23 cellular contexts compared by ENCODE assay signal in genomic region chr12:76457818-76458217, GRCh38.
DNase-seq lines count a peak whose midpoint lies in the region; ATAC-seq and TF ChIP-seq lines count a peak whose summit lies in the region.
"Had no signal": no experiment of that assay in that cellular context is flagged by ENCODE, and none has a peak within 500 bp of the region (broad histone marks: within the 10 kb centered on the region; RNA-seq: fewer than 3 reads in every experiment).

No MANE protein-coding gene starts in this region.

- no peak for ATAC-seq in CD4-positive, alpha-beta T cell (ENCODE audit: poor library complexity)
- ATAC-seq in T-cell (replicated peaks in 1 of 4) = no peak
- no peak for ATAC-seq in naive thymus-derived CD4-positive, alpha-beta T cell
- no peak for ATAC-seq in GM18873 (IDR thresholded peaks at IDR 0.05; ENCODE audit: low FRiP score, unreplicated experiment)
- no peak for ATAC-seq in activated T-cell treated with anti-CD3 and anti-CD28 coated beads, Interleukin-2, amount 50 U/mL, for 72 hours (replicated peaks in 1 of 2)
- ATAC-seq: GM23338 had no signal

- no peaks in the 10 kb centered on the region for H3K36me3 ChIP-seq in CD8-positive, alpha-beta memory T cell (ENCODE audit: insufficient read depth, low read length)
- H3K36me3 ChIP-seq in naive thymus-derived CD4-positive, alpha-beta T cell (ENCODE audit: control insufficient read depth in 2 of 3, insufficient read depth in 3 of 3, low read length in 3 of 3) = no peaks in the 10 kb centered on the region
- H3K36me3 ChIP-seq: HAP-1 had no signal

- peaks cover 69% of the 10 kb centered on the region for H3K4me1 Mint-ChIP-seq in CD4-positive, alpha-beta T cell (ENCODE audit: low read depth)
- H3K4me1 Mint-ChIP-seq in CD8-positive, alpha-beta memory T cell = peaks cover 37 to 66% (median 59%) of the 10 kb centered on the region in 3 donors
- H3K4me1 Mint-ChIP-seq in T-cell = peaks cover 54 to 60% (median 55%) of the 10 kb centered on the region in 3 donors
- peaks cover 14 to 68% (median 50%) of the 10 kb centered on the region in 7 donors for H3K4me1 Mint-ChIP-seq in naive thymus-derived CD4-positive, alpha-beta T cell
- peaks cover 24% of the 10 kb centered on the region for H3K4me1 Mint-ChIP-seq in activated T-cell treated with anti-CD3 and anti-CD28 coated beads, Interleukin-2, amount 50 U/mL, for 72 hours (ENCODE audit: low read depth)

- no peak overlapping the region for H3K4me3 ChIP-seq in CD8-positive, alpha-beta memory T cell (ENCODE audit: low read length)
- no peak overlapping the region for H3K4me3 ChIP-seq in naive thymus-derived CD4-positive, alpha-beta T cell (ENCODE audit: low read length)
- H3K4me3 ChIP-seq: GM23338, HAP-1, PC-9 had no signal

- H3K27me3 ChIP-seq in CD4-positive, alpha-beta T cell (ENCODE audit: control insufficient read depth, insufficient read depth, low read length) = no peaks in the 10 kb centered on the region
- no peaks in the 10 kb centered on the region for H3K27me3 ChIP-seq in CD8-positive, alpha-beta memory T cell (ENCODE audit: insufficient read depth, low read length, poor library complexity, severe bottlenecking)
- H3K27me3 ChIP-seq in naive thymus-derived CD4-positive, alpha-beta T cell (ENCODE audit: control insufficient read depth in 2 of 2, insufficient read depth in 2 of 2, low read length in 2 of 2) = no peaks in the 10 kb centered on the region

- no peak overlapping the region for H3K27ac ChIP-seq in CD4-positive, alpha-beta T cell (ENCODE audit: low read depth, low read length)
- no peak overlapping the region for H3K27ac ChIP-seq in CD8-positive, alpha-beta memory T cell (ENCODE audit: low read depth, low read length)
- H3K27ac ChIP-seq in naive thymus-derived CD4-positive, alpha-beta T cell (ENCODE audit: low read depth, low read length) = no peak overlapping the region
- H3K27ac ChIP-seq: C4-2B, PC-9 had no signal

- TF ChIP-seq CTCF in CD4-positive, alpha-beta T cell (IDR thresholded peaks at IDR 0.05) = no peak

- H3K27me3 Mint-ChIP-seq in CD4-positive, alpha-beta T cell = no peaks in the 10 kb centered on the region
- H3K27me3 Mint-ChIP-seq in CD8-positive, alpha-beta memory T cell = no peaks in the 10 kb centered on the region
- H3K27me3 Mint-ChIP-seq in T-cell = no peaks in the 10 kb centered on the region
- H3K27me3 Mint-ChIP-seq in naive thymus-derived CD4-positive, alpha-beta T cell = no peaks in the 10 kb centered on the region
- no peaks in the 10 kb centered on the region for H3K27me3 Mint-ChIP-seq in activated T-cell treated with anti-CD3 and anti-CD28 coated beads, Interleukin-2, amount 50 U/mL, for 72 hours (ENCODE audit: low read depth)
- H3K27me3 Mint-ChIP-seq: B cell had no signal

- DNase-seq in CD4-positive, alpha-beta T cell = no peak
- no peak for DNase-seq in CD8-positive, alpha-beta memory T cell
- DNase-seq in T-cell (no peak), middle frontal gyrus (ENCODE audit: extremely low spot score, low spot score) (no peak), SW480 (ENCODE audit: low spot score) (no peak)
- DNase-seq in naive thymus-derived CD4-positive, alpha-beta T cell = no peak
- DNase-seq in activated T-cell treated with anti-CD3 and anti-CD28 coated beads, Interleukin-2, amount 50 U/mL, for 72 hours = no peak
- DNase-seq: COR-L47; DMS53; KBM-7; MM.1S; NCI-H2029; NCI-H446; NCI-H524 treated with DMSO at 0.1 percent for 48 hours; NCI-H82; NK-92 treated with Interleukin-12 subunit alpha and Interleukin-12 subunit beta, amount 100 ng/mL, for 24 hours; PC-9; Right ventricle myocardium superior had no signal

- peak overlapping the region; percentile 46 for H3K27ac Mint-ChIP-seq in CD4-positive, alpha-beta T cell
- H3K27ac Mint-ChIP-seq in CD8-positive, alpha-beta memory T cell = peak overlapping the region in 6 of 8 donors; percentile 33 to 87 (median 64)
- H3K27ac Mint-ChIP-seq in T-cell = peak overlapping the region; percentile 58 to 68
- H3K27ac Mint-ChIP-seq in naive thymus-derived CD4-positive, alpha-beta T cell = peak overlapping the region in 6 of 9 donors; percentile 24 to 72 (median 56)
- H3K27ac Mint-ChIP-seq in activated T-cell treated with anti-CD3 and anti-CD28 coated beads, Interleukin-2, amount 50 U/mL, for 72 hours = no peak overlapping the region
- H3K27ac Mint-ChIP-seq: B cell, GM23338 had no signal

- no peaks in the 10 kb centered on the region for H3K9me3 Mint-ChIP-seq in CD4-positive, alpha-beta T cell
- no peaks in the 10 kb centered on the region for H3K9me3 Mint-ChIP-seq in CD8-positive, alpha-beta memory T cell
- no peaks in the 10 kb centered on the region for H3K9me3 Mint-ChIP-seq in T-cell
- H3K9me3 Mint-ChIP-seq in naive thymus-derived CD4-positive, alpha-beta T cell = no peaks in the 10 kb centered on the region
- no peaks in the 10 kb centered on the region for H3K9me3 Mint-ChIP-seq in activated T-cell treated with anti-CD3 and anti-CD28 coated beads, Interleukin-2, amount 50 U/mL, for 72 hours
- H3K9me3 Mint-ChIP-seq: GM23338 had no signal

- H3K36me3 Mint-ChIP-seq in CD4-positive, alpha-beta T cell (ENCODE audit: low read depth) = peaks cover 7% of the 10 kb centered on the region
- peaks cover 0 to 2% (median 0%) of the 10 kb centered on the region in 3 donors for H3K36me3 Mint-ChIP-seq in CD8-positive, alpha-beta memory T cell
- peaks cover 1% of the 10 kb centered on the region for H3K36me3 Mint-ChIP-seq in T-cell
- H3K36me3 Mint-ChIP-seq in naive thymus-derived CD4-positive, alpha-beta T cell = peaks cover 0 to 5% (median 0%) of the 10 kb centered on the region in 5 donors
- no peaks in the 10 kb centered on the region for H3K36me3 Mint-ChIP-seq in activated T-cell treated with anti-CD3 and anti-CD28 coated beads, Interleukin-2, amount 50 U/mL, for 72 hours (ENCODE audit: insufficient read depth in 2 of 2)

- CTCF ChIA-PET in CD4-positive, alpha-beta T cell (lab: Charles Lee) = interaction anchor here (1.0 kb wide), 1 partner anchor 101 kb away, joined by 3 read pairs; the partner anchor contains the start of gene OSBPL8
- CTCF ChIA-PET in CD8-positive, alpha-beta memory T cell (lab: Charles Lee) = interaction anchor here (1.0 to 2.5 kb wide), 2 partner anchors 11 to 129 kb away, joined by 3 to 9 read pairs; no protein-coding TSS in a partner anchor
- CTCF ChIA-PET in T-cell (lab: Charles Lee) = interaction anchor here in 1 of 2 donors (0.6 kb wide), 1 partner anchor 966 kb away, joined by 3 read pairs; no protein-coding TSS in a partner anchor
- CTCF ChIA-PET in naive thymus-derived CD4-positive, alpha-beta T cell (lab: Charles Lee) = no interaction called here

- no peak overlapping the region for H3K4me3 Mint-ChIP-seq in CD4-positive, alpha-beta T cell
- H3K4me3 Mint-ChIP-seq in CD8-positive, alpha-beta memory T cell = no peak overlapping the region
- H3K4me3 Mint-ChIP-seq in T-cell = no peak overlapping the region
- H3K4me3 Mint-ChIP-seq in naive thymus-derived CD4-positive, alpha-beta T cell = no peak overlapping the region
- no peak overlapping the region for H3K4me3 Mint-ChIP-seq in activated T-cell treated with anti-CD3 and anti-CD28 coated beads, Interleukin-2, amount 50 U/mL, for 72 hours
- H3K4me3 Mint-ChIP-seq: B cell, GM23338 had no signal

- H3K4me1 ChIP-seq in CD8-positive, alpha-beta memory T cell (ENCODE audit: insufficient read depth, low read length) = peaks cover 12% of the 10 kb centered on the region
- peaks cover 14 to 16% of the 10 kb centered on the region in 2 donors for H3K4me1 ChIP-seq in naive thymus-derived CD4-positive, alpha-beta T cell (ENCODE audit: control insufficient read depth in 2 of 2, insufficient read depth in 2 of 2, low read length in 2 of 2)

- intact Hi-C loops in CD4-positive, alpha-beta T cell (cut with DNase I, micrococcal nuclease) = loop anchor here (5.0 to 10.0 kb wide), 5 partner anchors 99 to 933 kb away; partner anchors contain the start of genes NAP1L1 (in 1 of the 2) and OSBPL8 (in 1 of the 2)
- intact Hi-C loops in naive thymus-derived CD4-positive, alpha-beta T cell (cut with micrococcal nuclease) = loop anchor here (5.0 to 10.0 kb wide), 7 partner anchors 53 to 1126 kb away; partner anchors contain the start of genes BBS10 (in 1 of the 2), CAPS2 (in 1 of the 2), GLIPR1L1 (in 1 of the 2) and KRR1 (in 1 of the 2)

- POLR2A ChIA-PET in CD4-positive, alpha-beta T cell (lab: Charles Lee) = interaction anchor here (3.0 to 3.5 kb wide), 2 partner anchors 101 to 110 kb away, joined by 15 to 39 read pairs; partner anchors contain the start of genes BBS10 and OSBPL8
- POLR2A ChIA-PET in CD8-positive, alpha-beta memory T cell (lab: Charles Lee) = interaction anchor here (1.0 kb wide), 1 partner anchor 101 kb away, joined by 4 read pairs; no protein-coding TSS in a partner anchor
- POLR2A ChIA-PET in T-cell (lab: Charles Lee) = interaction anchor here in 1 of 2 donors (0.5 kb wide), 1 partner anchor 438 kb away, joined by 5 read pairs; no protein-coding TSS in a partner anchor
- POLR2A ChIA-PET in naive thymus-derived CD4-positive, alpha-beta T cell (lab: Charles Lee) = no interaction called here

- no peaks in the 10 kb centered on the region for H3K9me3 ChIP-seq in CD4-positive, alpha-beta T cell (ENCODE audit: control insufficient read depth, low read length)
- no peaks in the 10 kb centered on the region for H3K9me3 ChIP-seq in CD8-positive, alpha-beta memory T cell (ENCODE audit: low read length)
- H3K9me3 ChIP-seq in naive thymus-derived CD4-positive, alpha-beta T cell (ENCODE audit: control insufficient read depth in 2 of 3, low read length in 3 of 3) = no peaks in the 10 kb centered on the region
- H3K9me3 ChIP-seq: HAP-1 had no signal
